Comparison of ENCODE assay signal across 9 cellular contexts in genomic region chr3:149968216-149968615, GRCh38. TPM values are rescaled to one million over a fixed set of nuclear protein-coding genes. Genes with fewer than 3 reads are reported as not detected.
DNase-seq lines count a peak whose midpoint lies in the region; ATAC-seq and TF ChIP-seq lines count a peak whose summit lies in the region.
"Had no signal": no experiment of that assay in that cellular context is flagged by ENCODE, and none has a peak within 500 bp of the region (broad histone marks: within the 10 kb centered on the region; RNA-seq: fewer than 3 reads in every experiment).

No MANE protein-coding gene starts in this region.

- no peak overlapping the region for H3K23ac ChIP-seq in mesendoderm (ENCODE audit: low read length)

- TF ChIP-seq CTCF in astrocyte of the cerebellum (IDR thresholded peaks at IDR 0.05; ENCODE audit: low read depth, low read length, missing control alignments) (no peak), GM13977 (IDR thresholded peaks at IDR 0.05; ENCODE audit: extremely low read depth, insufficient read depth, missing control alignments) (no peak)

- H3K18ac ChIP-seq in mesendoderm (ENCODE audit: low read length): no peak overlapping the region

- H2BK120ac ChIP-seq in mesendoderm (ENCODE audit: low read depth, low read length): no peak overlapping the region

- no CpG with 5 or more reads among the region's 8 CpGs for WGBS in mesendoderm (ENCODE audit: extremely low coverage, insufficient coverage, low lambda C conversion rate)

- H3K27ac ChIP-seq in Karpas-422 (ENCODE audit: low read length) (peak overlapping the region; percentile 58), mesendoderm (ENCODE audit: low read depth, low read length) (no peak overlapping the region)

- H3K4me2 ChIP-seq in Karpas-422 (ENCODE audit: low read depth, low read length, poor library complexity, severe bottlenecking): peak overlapping the region; percentile 69
- peak overlapping the region; percentile 4 for H3K4me2 ChIP-seq in mesendoderm (ENCODE audit: low read length)

- no peak overlapping the region for H2BK5ac ChIP-seq in mesendoderm (ENCODE audit: low read length)

- no peak overlapping the region for H2BK15ac ChIP-seq in mesendoderm (replicated peaks; ENCODE audit: low read depth)

- H3K79me2 ChIP-seq in Karpas-422 (ENCODE audit: low read length) (peaks cover 67% of the 10 kb centered on the region), mesendoderm (ENCODE audit: control insufficient read depth, insufficient read depth, low read length) (peaks cover 60% of the 10 kb centered on the region)

- peaks cover 14% of the 10 kb centered on the region; the same call in 1 of the 2 replicates for H3K36me3 ChIP-seq in Karpas-422 (ENCODE audit: insufficient read depth, low read length)
- H3K36me3 ChIP-seq in mesendoderm (ENCODE audit: control insufficient read depth, insufficient read depth, low read length): peaks cover 6% of the 10 kb centered on the region

- H3K27me3 ChIP-seq in Karpas-422 (ENCODE audit: low read length): no peaks in the 10 kb centered on the region
- H3K27me3 ChIP-seq in mesendoderm (ENCODE audit: insufficient read depth, low read length, poor library complexity): no peaks in the 10 kb centered on the region

- no peak overlapping the region for H2AK5ac ChIP-seq in mesendoderm (ENCODE audit: low read length)

- in situ Hi-C loops in astrocyte of the cerebellum (cut with HindIII; ENCODE audit: low sequenced_read_pairs): no loop called here
- in situ Hi-C loops in GM13977 (cut with MboI; ENCODE audit: low pct_unique_long_range_greater_than_20kb, low sequenced_read_pairs, unreplicated experiment): no loop called here

- peak overlapping the region; percentile 83 for H3K9ac ChIP-seq in Karpas-422 (ENCODE audit: low read length)
- H3K9ac ChIP-seq in mesendoderm (ENCODE audit: low read length): peak overlapping the region; percentile 94

- peaks cover 11% of the 10 kb centered on the region for H3K79me1 ChIP-seq in mesendoderm (ENCODE audit: low read length)

- H3K9me2 ChIP-seq in Karpas-422 (replicated peaks; ENCODE audit: insufficient read depth, low read length): no peaks in the 10 kb centered on the region

- ATAC-seq in HG03342 (IDR thresholded peaks at IDR 0.05; ENCODE audit: unreplicated experiment): no peak
- no peak for ATAC-seq in GM21515 (IDR thresholded peaks at IDR 0.05; ENCODE audit: unreplicated experiment)
- ATAC-seq in GM18909 (IDR thresholded peaks at IDR 0.05; ENCODE audit: poor library complexity, unreplicated experiment): no peak

- no peak overlapping the region for H3K4ac ChIP-seq in mesendoderm (ENCODE audit: low read depth, low read length)

- peak overlapping the region; percentile 71 for H3K4me3 ChIP-seq in Karpas-422 (ENCODE audit: low read length)
- H3K4me3 ChIP-seq in astrocyte of the cerebellum (ENCODE audit: low read depth, low read length): peak overlapping the region; percentile 85
- H3K4me3 ChIP-seq in mesendoderm (ENCODE audit: low read length): peak overlapping the region; percentile 0

- no peak overlapping the region for H4K5ac ChIP-seq in mesendoderm (ENCODE audit: low read length)

- H4K20me1 ChIP-seq in Karpas-422 (ENCODE audit: insufficient read depth, low read depth, low read length): peaks cover 8% of the 10 kb centered on the region; the same call in 1 of the 2 replicates

- no peaks in the 10 kb centered on the region for H3K9me3 ChIP-seq in Karpas-422 (ENCODE audit: low read length)

- DNase-seq in COLO668 (lab: John Stamatoyannopoulos, UW; ENCODE audit: unreplicated experiment): peak; percentile 1
- DNase-seq in Karpas-422: no peak
- peak; percentile 24 for DNase-seq in astrocyte of the cerebellum (ENCODE audit: low read depth)
- peak; percentile 35 for DNase-seq in mesendoderm
- no peak for DNase-seq in GM13977 (ENCODE audit: low spot score)
- DNase-seq: activated T-cell treated with anti-CD3 and anti-CD28 coated beads, Interleukin-2, amount 50 U/mL, for 48 hours had no signal

- H4K8ac ChIP-seq in mesendoderm (ENCODE audit: low read depth, low read length): no peak overlapping the region

- peak overlapping the region; percentile 98 for H3K56ac ChIP-seq in mesendoderm (ENCODE audit: low read length)

- H3K4me1 ChIP-seq in Karpas-422 (ENCODE audit: low read length): peaks cover 75% of the 10 kb centered on the region
- no peaks in the 10 kb centered on the region for H3K4me1 ChIP-seq in mesendoderm (ENCODE audit: control insufficient read depth, low read depth, low read length)

- no peak overlapping the region for H2AFZ ChIP-seq in Karpas-422 (ENCODE audit: low read length)

RNA-seq across cellular contexts. Expression of gene PFN2, which starts 2.5 kb away (rescaled TPM):
- 90.2 and 137 TPM in 2 replicates for total RNA-seq in Karpas-422 (2014; rRNA removed; shearing (Covaris generic); ENCODE audit: low replicate concordance)
- polyA plus RNA-seq in mesendoderm (2013, experiment 1 of 2): 129 TPM
- 138 TPM for polyA plus RNA-seq in mesendoderm (2013, experiment 2 of 2)

Comparison
In these comparisons a context has a peak if more than half of its experiments do, and no peak if none do; other contexts are left out.
1. DNase-seq: peak in COLO668 (single experiment), astrocyte of the cerebellum (single experiment) and mesendoderm (single experiment); none in Karpas-422 (single experiment) and GM13977 (single experiment).
2. H3K4me3 ChIP-seq: peak in every context shown above with its lines; median percentile 85 in astrocyte of the cerebellum; 71 in Karpas-422; 0 in mesendoderm.